Comparison of ENCODE assay signal across 8 cellular contexts in genomic region chr6:79947191-79948173, GRCh38. TPM values are rescaled to one million over a fixed set of nuclear protein-coding genes. Genes with fewer than 3 reads are reported as not detected.
DNase-seq lines count a peak whose midpoint lies in the region; ATAC-seq lines count a peak whose summit lies in the region.

ELOVL4 (minus strand) TSS chr6:79947553; CDS start chr6:79947279, 274 bp downstream.

- peak within 1 kb of the TSS; percentile 79 for H3K4me3 Mint-ChIP-seq in activated CD4-positive, alpha-beta memory T cell treated with anti-CD3 and anti-CD28 coated beads, Interleukin-2, amount 10 ng/mL, durations not matched to agents 7 days and 5 days

- H3K9me3 Mint-ChIP-seq in activated CD4-positive, alpha-beta memory T cell treated with anti-CD3 and anti-CD28 coated beads, Interleukin-2, amount 10 ng/mL, durations not matched to agents 7 days and 5 days, result no peaks in the 10 kb centered on the region

- H3K27me3 Mint-ChIP-seq in activated CD4-positive, alpha-beta memory T cell treated with anti-CD3 and anti-CD28 coated beads, Interleukin-2, amount 10 ng/mL, durations not matched to agents 7 days and 5 days, result peaks cover 38% of the 10 kb centered on the region

- H3K27ac Mint-ChIP-seq in activated CD4-positive, alpha-beta memory T cell treated with anti-CD3 and anti-CD28 coated beads, Interleukin-2, amount 10 ng/mL, durations not matched to agents 7 days and 5 days, result no peak within 1 kb of the TSS

- POLR2A ChIA-PET in activated CD4-positive, alpha-beta memory T cell treated with anti-CD3 and anti-CD28 coated beads, Interleukin-2, amount 10 ng/mL, durations not matched to agents 7 days and 5 days (lab: Charles Lee), result interaction anchor here (0.9 to 2.3 kb wide), 4 partner anchors 17 to 1806 kb away, joined by 3 to 11 read pairs (median 4); partner anchors contain the start of genes BCKDHB, TENT5A and TTK

- CTCF ChIA-PET in activated CD4-positive, alpha-beta memory T cell treated with anti-CD3 and anti-CD28 coated beads, Interleukin-2, amount 10 ng/mL, durations not matched to agents 7 days and 5 days (lab: Charles Lee), result interaction anchor here (0.8 to 2.3 kb wide), 6 partner anchors 18 to 158 kb away, joined by 3 to 7 read pairs (median 4); no protein-coding TSS in a partner anchor

- peak; percentile 89 for DNase-seq in G401 (ENCODE audit: low spot score)
- peak; percentile 92 for DNase-seq in NCI-H2171 treated with DMSO at 0.1 percent for 48 hours (lab: John Stamatoyannopoulos, UW)
- DNase-seq in activated CD4-positive, alpha-beta memory T cell treated with anti-CD3 and anti-CD28 coated beads, Interleukin-2, amount 10 ng/mL, durations not matched to agents 7 days and 5 days, result peak; percentile 62
- DNase-seq in effector CD4-positive, alpha-beta T cell, result peak; percentile 32
- peak; percentile 7 to 44 for DNase-seq in lung microvascular endothelial cell (ENCODE audit: low read depth in 2 of 2)
- DNase-seq in stimulated activated CD4-positive, alpha-beta T cell treated with anti-CD3 and anti-CD28 coated beads, TNF-alpha, amount 100 ng/mL, for 1 hour (ENCODE audit: low read depth in 3 of 3, low spot score in 1 of 3), result peak in 2 of 3 donors; percentile 18 to 35
- DNase-seq in GDM1 (lab: John Stamatoyannopoulos, UW), result no peak

- peak; percentile 43 for ATAC-seq in HG02870 (IDR thresholded peaks at IDR 0.05; ENCODE audit: unreplicated experiment)

- H3K36me3 Mint-ChIP-seq in activated CD4-positive, alpha-beta memory T cell treated with anti-CD3 and anti-CD28 coated beads, Interleukin-2, amount 10 ng/mL, durations not matched to agents 7 days and 5 days (ENCODE audit: low read depth), result peaks cover 2% of the 10 kb centered on the region

- in situ Hi-C loops in G401 (cut with HindIII; ENCODE audit: low sequenced_read_pairs), result no loop called here

- H3K4me1 Mint-ChIP-seq in activated CD4-positive, alpha-beta memory T cell treated with anti-CD3 and anti-CD28 coated beads, Interleukin-2, amount 10 ng/mL, durations not matched to agents 7 days and 5 days, result peaks cover 27% of the 10 kb centered on the region

RNA-seq across cellular contexts. Expression of gene ELOVL4, which starts in this region (rescaled TPM):
- total RNA-seq in G401 (2014; rRNA removed; shearing (Covaris generic)), result 27.6 and 34.2 TPM in 2 replicates
- 1 to 10 TPM; 1.9 to 2.0 TPM for total RNA-seq in activated CD4-positive, alpha-beta memory T cell treated with anti-CD3 and anti-CD28 coated beads, Interleukin-2, amount 10 ng/mL, durations not matched to agents 7 days and 5 days
- under 0.01 and 0.22 TPM in 2 replicates for total RNA-seq in lung microvascular endothelial cell

Comparison
In these comparisons a context has a peak if more than half of its experiments do, and no peak if none do; other contexts are left out.
1. Peak in DNase-seq in lung microvascular endothelial cell; RNA of the gene not detected or under 1 TPM.